ENCODE assay signal across 4 cellular contexts in the genomic region with DNA sequence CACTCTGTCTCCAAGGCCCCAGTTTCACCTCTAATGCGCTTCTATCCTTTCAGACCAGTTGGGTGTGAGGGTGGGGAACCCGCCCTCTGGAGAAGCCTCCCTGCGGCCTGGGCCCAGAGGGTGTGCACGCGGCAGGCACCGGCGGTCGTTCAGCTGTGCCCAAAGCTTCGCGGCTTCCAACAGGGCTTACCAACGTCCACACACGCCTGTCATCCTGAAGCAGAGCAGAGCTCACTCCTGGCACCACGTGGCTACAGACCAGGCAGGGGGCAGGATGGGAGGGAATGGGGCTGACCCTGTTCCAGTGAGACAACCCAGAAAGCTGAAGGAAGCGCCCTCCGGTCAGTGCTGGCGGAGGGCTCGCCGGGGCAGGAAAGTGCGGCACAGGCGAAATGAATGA.
DNase-seq lines count a peak whose midpoint lies in the region; ATAC-seq and TF ChIP-seq lines count a peak whose summit lies in the region.
"Not testable (repeated sequence)": the region's sequence is repeated elsewhere in the genome, so short reads cannot be mapped to it uniquely, and the experiment has no call there.

No MANE protein-coding gene starts in this region.

- POLR2A ChIA-PET in Panc1 (lab: Charles Lee), result not testable (repeated sequence)

- not testable (repeated sequence) for H3K27me3 ChIP-seq in Panc1 (ENCODE audit: control insufficient read depth, insufficient read depth, low read length); heart left ventricle

- not testable (repeated sequence) for ATAC-seq in Panc1
- ATAC-seq in Right ventricle myocardium inferior (peak; percentile 58), heart left ventricle (peak; percentile 52 to 85 (median 70)), left ventricle myocardium superior (peak; percentile 75)

- H3K9me3 ChIP-seq in Panc1 (ENCODE audit: control insufficient read depth, insufficient read depth, low read depth, low read length); heart left ventricle: not testable (repeated sequence)

- no CpG with 5 or more reads among the region's 20 CpGs for WGBS in heart left ventricle, 4 donors

- not testable (repeated sequence) for H3K4me1 ChIP-seq in Panc1 (ENCODE audit: control insufficient read depth, insufficient read depth, low read length); heart left ventricle

- not testable (repeated sequence) for H3K4me3 ChIP-seq in Panc1 (ENCODE audit: low read depth in 2 of 2, low read length in 2 of 2); heart left ventricle

- H3K36me3 ChIP-seq in Panc1 (ENCODE audit: control insufficient read depth, insufficient read depth, low read length); heart left ventricle: not testable (repeated sequence)

- TF ChIP-seq CTCF in Panc1 (IDR thresholded peaks at IDR 0.05); heart left ventricle (IDR thresholded peaks at IDR 0.05): not testable (repeated sequence)

- not testable (repeated sequence) for H3K27ac ChIP-seq in Panc1 (ENCODE audit: low read length); heart left ventricle

- in situ Hi-C loops in Panc1 (cut with HindIII; ENCODE audit: low pct_unique_long_range_greater_than_20kb, low sequenced_read_pairs), result not testable (repeated sequence)

- not testable (repeated sequence) for TF ChIP-seq POLR2A in heart left ventricle (IDR thresholded peaks at IDR 0.05)

- BruUV-seq in Panc1 (replicated peaks; lab: Mats Ljungman, UMichigan), result TSS peak; percentile 74

- not testable (repeated sequence) for DNase-seq in Panc1 (ENCODE audit: low read depth, low spot score); Right ventricle myocardium inferior (ENCODE audit: missing footprints); heart left ventricle; left ventricle myocardium superior

- CTCF ChIA-PET in Panc1 (lab: Charles Lee), result not testable (repeated sequence)

- intact Hi-C loops in Panc1 (cut with micrococcal nuclease; ENCODE audit: unreplicated experiment); Right ventricle myocardium inferior (cut with DNase I); heart left ventricle (cut with DNase I); left ventricle myocardium superior (cut with micrococcal nuclease): not testable (repeated sequence)
